Comparison of ENCODE assay signal across 1 cellular context in the genomic region with DNA sequence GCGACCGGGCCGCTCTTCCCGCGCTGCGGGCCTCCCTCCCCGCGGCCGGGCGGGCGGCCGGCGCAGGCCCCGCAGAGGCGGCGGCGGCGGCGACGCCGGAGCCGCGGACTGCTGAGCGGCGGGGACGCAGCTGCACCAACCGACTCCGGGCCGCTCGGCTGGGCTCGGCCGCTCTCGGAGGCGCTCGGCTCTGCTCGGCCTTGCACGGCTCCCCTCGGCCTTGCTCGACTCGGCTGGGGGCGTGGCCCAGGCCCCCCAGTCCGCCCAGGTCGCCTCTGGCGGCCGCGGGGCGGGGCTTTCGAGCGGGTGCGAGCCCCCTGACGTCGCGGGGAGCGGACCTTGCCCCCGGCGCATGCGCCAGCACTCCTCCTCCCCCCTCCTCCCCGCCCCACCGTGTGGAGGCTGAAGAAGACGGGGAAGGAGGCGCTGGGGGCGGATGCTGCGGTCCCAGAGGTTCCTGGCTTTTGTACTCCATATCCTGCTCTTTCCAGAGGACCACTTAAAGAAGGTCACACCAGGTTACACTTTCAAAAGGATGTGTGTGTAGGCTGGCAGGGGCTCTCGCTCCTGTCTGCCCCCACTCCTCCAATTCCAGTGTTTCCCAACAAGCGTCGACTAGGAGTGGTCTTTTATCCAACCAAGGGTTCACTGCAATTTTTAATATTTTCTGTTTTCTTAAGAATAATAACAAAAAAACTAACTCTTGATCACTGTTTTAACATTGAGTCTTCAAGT.
TF ChIP-seq lines count a peak whose summit lies in the region.

A gene with protein sequence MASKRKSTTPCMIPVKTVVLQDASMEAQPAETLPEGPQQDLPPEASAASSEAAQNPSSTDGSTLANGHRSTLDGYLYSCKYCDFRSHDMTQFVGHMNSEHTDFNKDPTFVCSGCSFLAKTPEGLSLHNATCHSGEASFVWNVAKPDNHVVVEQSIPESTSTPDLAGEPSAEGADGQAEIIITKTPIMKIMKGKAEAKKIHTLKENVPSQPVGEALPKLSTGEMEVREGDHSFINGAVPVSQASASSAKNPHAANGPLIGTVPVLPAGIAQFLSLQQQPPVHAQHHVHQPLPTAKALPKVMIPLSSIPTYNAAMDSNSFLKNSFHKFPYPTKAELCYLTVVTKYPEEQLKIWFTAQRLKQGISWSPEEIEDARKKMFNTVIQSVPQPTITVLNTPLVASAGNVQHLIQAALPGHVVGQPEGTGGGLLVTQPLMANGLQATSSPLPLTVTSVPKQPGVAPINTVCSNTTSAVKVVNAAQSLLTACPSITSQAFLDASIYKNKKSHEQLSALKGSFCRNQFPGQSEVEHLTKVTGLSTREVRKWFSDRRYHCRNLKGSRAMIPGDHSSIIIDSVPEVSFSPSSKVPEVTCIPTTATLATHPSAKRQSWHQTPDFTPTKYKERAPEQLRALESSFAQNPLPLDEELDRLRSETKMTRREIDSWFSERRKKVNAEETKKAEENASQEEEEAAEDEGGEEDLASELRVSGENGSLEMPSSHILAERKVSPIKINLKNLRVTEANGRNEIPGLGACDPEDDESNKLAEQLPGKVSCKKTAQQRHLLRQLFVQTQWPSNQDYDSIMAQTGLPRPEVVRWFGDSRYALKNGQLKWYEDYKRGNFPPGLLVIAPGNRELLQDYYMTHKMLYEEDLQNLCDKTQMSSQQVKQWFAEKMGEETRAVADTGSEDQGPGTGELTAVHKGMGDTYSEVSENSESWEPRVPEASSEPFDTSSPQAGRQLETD (minus strand): TSS at position 196 of the 735 bp plus-strand sequence. CDS start 112,815 bp downstream, outside the sequence.

TF ChIP-seq in HepG2, 621 proteins besides CTCF, POLR2A, EP300 and RAD21 (continued from another document and continues in another):
- no peak for TF ChIP-seq ZFYVE20 (CRISPR knock-in tag; IDR thresholded peaks at IDR 0.05; ENCODE audit: borderline replicate concordance, low read depth)
- no peak for TF ChIP-seq ZEB1 (IDR thresholded peaks at IDR 0.05; ENCODE audit: insufficient replicate concordance, low read depth)
- TF ChIP-seq, protein P1, sequence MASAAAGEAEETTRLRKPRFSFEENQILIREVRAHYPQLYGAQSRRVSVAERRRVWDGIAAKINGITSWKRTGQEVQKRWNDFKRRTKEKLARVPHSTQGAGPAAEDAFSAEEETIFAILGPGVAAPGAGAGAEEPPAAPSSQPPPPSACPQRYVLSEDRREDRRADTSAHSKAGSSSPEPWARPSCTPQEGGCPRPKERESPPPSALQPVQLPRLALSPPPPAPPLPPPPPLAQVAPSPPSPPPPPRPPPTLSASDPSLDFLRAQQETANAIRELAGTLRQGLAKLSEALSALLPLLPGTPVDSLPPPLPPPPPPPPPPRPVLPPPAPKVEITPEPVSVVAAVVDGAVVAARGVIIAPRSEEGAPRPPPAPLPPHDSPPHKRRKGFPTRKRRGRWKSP (CRISPR knock-in tag; IDR thresholded peaks at IDR 0.05) = no peak
- no peak for TF ChIP-seq ZFP36 (IDR thresholded peaks at IDR 0.05; ENCODE audit: borderline replicate concordance, low read depth, low read length, partially characterized antibody)
- TF ChIP-seq, protein P2, sequence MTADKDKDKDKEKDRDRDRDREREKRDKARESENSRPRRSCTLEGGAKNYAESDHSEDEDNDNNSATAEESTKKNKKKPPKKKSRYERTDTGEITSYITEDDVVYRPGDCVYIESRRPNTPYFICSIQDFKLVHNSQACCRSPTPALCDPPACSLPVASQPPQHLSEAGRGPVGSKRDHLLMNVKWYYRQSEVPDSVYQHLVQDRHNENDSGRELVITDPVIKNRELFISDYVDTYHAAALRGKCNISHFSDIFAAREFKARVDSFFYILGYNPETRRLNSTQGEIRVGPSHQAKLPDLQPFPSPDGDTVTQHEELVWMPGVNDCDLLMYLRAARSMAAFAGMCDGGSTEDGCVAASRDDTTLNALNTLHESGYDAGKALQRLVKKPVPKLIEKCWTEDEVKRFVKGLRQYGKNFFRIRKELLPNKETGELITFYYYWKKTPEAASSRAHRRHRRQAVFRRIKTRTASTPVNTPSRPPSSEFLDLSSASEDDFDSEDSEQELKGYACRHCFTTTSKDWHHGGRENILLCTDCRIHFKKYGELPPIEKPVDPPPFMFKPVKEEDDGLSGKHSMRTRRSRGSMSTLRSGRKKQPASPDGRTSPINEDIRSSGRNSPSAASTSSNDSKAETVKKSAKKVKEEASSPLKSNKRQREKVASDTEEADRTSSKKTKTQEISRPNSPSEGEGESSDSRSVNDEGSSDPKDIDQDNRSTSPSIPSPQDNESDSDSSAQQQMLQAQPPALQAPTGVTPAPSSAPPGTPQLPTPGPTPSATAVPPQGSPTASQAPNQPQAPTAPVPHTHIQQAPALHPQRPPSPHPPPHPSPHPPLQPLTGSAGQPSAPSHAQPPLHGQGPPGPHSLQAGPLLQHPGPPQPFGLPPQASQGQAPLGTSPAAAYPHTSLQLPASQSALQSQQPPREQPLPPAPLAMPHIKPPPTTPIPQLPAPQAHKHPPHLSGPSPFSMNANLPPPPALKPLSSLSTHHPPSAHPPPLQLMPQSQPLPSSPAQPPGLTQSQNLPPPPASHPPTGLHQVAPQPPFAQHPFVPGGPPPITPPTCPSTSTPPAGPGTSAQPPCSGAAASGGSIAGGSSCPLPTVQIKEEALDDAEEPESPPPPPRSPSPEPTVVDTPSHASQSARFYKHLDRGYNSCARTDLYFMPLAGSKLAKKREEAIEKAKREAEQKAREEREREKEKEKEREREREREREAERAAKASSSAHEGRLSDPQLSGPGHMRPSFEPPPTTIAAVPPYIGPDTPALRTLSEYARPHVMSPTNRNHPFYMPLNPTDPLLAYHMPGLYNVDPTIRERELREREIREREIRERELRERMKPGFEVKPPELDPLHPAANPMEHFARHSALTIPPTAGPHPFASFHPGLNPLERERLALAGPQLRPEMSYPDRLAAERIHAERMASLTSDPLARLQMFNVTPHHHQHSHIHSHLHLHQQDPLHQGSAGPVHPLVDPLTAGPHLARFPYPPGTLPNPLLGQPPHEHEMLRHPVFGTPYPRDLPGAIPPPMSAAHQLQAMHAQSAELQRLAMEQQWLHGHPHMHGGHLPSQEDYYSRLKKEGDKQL (CRISPR knock-in tag; IDR thresholded peaks at IDR 0.05; ENCODE audit: low read depth) = no peak
- TF ChIP-seq CBX2 (IDR thresholded peaks at IDR 0.05; ENCODE audit: low read depth, low read length) = no peak
- TF ChIP-seq CBX2 (CRISPR knock-in tag; IDR thresholded peaks at IDR 0.05; ENCODE audit: low read depth) = no peak
- TF ChIP-seq CREM (IDR thresholded peaks at IDR 0.05) = peak; percentile 50
- TF ChIP-seq CREM (CRISPR knock-in tag; IDR thresholded peaks at IDR 0.05) = no peak
- TF ChIP-seq SP1 (IDR thresholded peaks at IDR 0.05) = no peak
- peak; percentile 90 for TF ChIP-seq SP1 (CRISPR knock-in tag; IDR thresholded peaks at IDR 0.05)
- TF ChIP-seq, protein P3, sequence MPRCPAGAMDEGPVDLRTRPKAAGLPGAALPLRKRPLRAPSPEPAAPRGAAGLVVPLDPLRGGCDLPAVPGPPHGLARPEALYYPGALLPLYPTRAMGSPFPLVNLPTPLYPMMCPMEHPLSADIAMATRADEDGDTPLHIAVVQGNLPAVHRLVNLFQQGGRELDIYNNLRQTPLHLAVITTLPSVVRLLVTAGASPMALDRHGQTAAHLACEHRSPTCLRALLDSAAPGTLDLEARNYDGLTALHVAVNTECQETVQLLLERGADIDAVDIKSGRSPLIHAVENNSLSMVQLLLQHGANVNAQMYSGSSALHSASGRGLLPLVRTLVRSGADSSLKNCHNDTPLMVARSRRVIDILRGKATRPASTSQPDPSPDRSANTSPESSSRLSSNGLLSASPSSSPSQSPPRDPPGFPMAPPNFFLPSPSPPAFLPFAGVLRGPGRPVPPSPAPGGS (CRISPR knock-in tag; IDR thresholded peaks at IDR 0.05) = peak; percentile 70; the same call in 1 of the 2 replicates
- TF ChIP-seq ZNF570 (CRISPR knock-in tag; IDR thresholded peaks at IDR 0.05; ENCODE audit: borderline replicate concordance) = no peak
- TF ChIP-seq, protein P4, sequence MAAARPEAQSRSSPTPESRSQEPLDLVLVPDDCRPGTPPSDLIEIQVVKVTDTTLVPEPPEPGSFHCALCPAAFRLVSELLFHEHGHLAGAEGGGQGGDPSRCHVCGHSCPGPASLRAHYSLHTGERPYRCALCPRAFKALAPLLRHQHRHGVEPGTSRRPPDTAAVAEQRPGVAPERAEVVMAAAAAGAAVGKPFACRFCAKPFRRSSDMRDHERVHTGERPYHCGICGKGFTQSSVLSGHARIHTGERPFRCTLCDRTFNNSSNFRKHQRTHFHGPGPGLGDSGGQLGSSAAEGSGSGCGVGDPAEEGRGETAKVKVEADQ (CRISPR knock-in tag; IDR thresholded peaks at IDR 0.05; ENCODE audit: borderline replicate concordance) = no peak
- TF ChIP-seq, protein P5, sequence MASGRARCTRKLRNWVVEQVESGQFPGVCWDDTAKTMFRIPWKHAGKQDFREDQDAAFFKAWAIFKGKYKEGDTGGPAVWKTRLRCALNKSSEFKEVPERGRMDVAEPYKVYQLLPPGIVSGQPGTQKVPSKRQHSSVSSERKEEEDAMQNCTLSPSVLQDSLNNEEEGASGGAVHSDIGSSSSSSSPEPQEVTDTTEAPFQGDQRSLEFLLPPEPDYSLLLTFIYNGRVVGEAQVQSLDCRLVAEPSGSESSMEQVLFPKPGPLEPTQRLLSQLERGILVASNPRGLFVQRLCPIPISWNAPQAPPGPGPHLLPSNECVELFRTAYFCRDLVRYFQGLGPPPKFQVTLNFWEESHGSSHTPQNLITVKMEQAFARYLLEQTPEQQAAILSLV (CRISPR knock-in tag; IDR thresholded peaks at IDR 0.05; ENCODE audit: borderline replicate concordance) = no peak
- no peak; the same call in 1 of the 2 replicates for TF ChIP-seq FOXO1 (CRISPR knock-in tag; IDR thresholded peaks at IDR 0.05)
- TF ChIP-seq SOX6 (IDR thresholded peaks at IDR 0.05) = no peak
- no peak; the same call in none of the 2 replicates for TF ChIP-seq SOX6 (CRISPR knock-in tag; IDR thresholded peaks at IDR 0.05)
- no peak for TF ChIP-seq PAWR (CRISPR knock-in tag; IDR thresholded peaks at IDR 0.05; ENCODE audit: borderline replicate concordance)
- TF ChIP-seq SSRP1 (CRISPR knock-in tag; IDR thresholded peaks at IDR 0.05) = no peak
- TF ChIP-seq ZNF335 (CRISPR knock-in tag; IDR thresholded peaks at IDR 0.05) = no peak; the same call in 1 of the 2 replicates
- TF ChIP-seq STAG1 (CRISPR knock-in tag; IDR thresholded peaks at IDR 0.05) = no peak
- no peak; the same call in 1 of the 2 replicates for TF ChIP-seq ZNF839 (CRISPR knock-in tag; IDR thresholded peaks at IDR 0.05; ENCODE audit: borderline replicate concordance)
- TF ChIP-seq ZBTB7A (CRISPR knock-in tag; IDR thresholded peaks at IDR 0.05) = no peak
- TF ChIP-seq MAF1 (CRISPR knock-in tag; IDR thresholded peaks at IDR 0.05; ENCODE audit: borderline replicate concordance) = no peak
- TF ChIP-seq, protein P6, sequence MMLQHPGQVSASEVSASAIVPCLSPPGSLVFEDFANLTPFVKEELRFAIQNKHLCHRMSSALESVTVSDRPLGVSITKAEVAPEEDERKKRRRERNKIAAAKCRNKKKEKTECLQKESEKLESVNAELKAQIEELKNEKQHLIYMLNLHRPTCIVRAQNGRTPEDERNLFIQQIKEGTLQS (CRISPR knock-in tag; IDR thresholded peaks at IDR 0.05) = 0 out of 2 replicates have a peak, but pooled peaks have one; percentile 45
- TF ChIP-seq, protein P7, sequence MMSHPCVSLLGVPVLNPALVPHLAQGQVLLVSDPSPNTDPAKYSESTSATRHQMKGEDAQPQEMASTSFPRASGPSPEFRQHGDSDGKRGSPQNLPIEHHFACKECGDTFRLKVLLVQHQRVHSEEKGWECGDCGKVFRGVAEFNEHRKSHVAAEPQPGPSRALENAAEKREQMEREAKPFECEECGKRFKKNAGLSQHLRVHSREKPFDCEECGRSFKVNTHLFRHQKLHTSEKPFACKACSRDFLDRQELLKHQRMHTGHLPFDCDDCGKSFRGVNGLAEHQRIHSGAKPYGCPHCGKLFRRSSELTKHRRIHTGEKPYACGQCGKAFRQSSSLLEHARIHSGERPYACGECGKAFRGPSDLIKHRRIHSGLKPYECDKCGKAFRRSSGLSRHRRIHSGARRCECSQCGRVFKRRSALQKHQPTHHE (CRISPR knock-in tag; IDR thresholded peaks at IDR 0.05; ENCODE audit: borderline replicate concordance) = no peak
- TF ChIP-seq HNRNPL (IDR thresholded peaks at IDR 0.05; ENCODE audit: low read depth, low read length) = no peak
- TF ChIP-seq, protein P8, sequence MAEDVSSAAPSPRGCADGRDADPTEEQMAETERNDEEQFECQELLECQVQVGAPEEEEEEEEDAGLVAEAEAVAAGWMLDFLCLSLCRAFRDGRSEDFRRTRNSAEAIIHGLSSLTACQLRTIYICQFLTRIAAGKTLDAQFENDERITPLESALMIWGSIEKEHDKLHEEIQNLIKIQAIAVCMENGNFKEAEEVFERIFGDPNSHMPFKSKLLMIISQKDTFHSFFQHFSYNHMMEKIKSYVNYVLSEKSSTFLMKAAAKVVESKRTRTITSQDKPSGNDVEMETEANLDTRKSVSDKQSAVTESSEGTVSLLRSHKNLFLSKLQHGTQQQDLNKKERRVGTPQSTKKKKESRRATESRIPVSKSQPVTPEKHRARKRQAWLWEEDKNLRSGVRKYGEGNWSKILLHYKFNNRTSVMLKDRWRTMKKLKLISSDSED (CRISPR knock-in tag; IDR thresholded peaks at IDR 0.05) = no peak
- no peak for TF ChIP-seq ZFP36L1 (CRISPR knock-in tag; IDR thresholded peaks at IDR 0.05)
- TF ChIP-seq ZNF547 (CRISPR knock-in tag; IDR thresholded peaks at IDR 0.05) = no peak; the same call in 1 of the 2 replicates
- TF ChIP-seq ZNF484 (CRISPR knock-in tag; IDR thresholded peaks at IDR 0.05; ENCODE audit: borderline replicate concordance, low read depth) = no peak
- TF ChIP-seq ZNF253 (CRISPR knock-in tag; IDR thresholded peaks at IDR 0.05; ENCODE audit: borderline replicate concordance) = no peak
- TF ChIP-seq, protein P9, sequence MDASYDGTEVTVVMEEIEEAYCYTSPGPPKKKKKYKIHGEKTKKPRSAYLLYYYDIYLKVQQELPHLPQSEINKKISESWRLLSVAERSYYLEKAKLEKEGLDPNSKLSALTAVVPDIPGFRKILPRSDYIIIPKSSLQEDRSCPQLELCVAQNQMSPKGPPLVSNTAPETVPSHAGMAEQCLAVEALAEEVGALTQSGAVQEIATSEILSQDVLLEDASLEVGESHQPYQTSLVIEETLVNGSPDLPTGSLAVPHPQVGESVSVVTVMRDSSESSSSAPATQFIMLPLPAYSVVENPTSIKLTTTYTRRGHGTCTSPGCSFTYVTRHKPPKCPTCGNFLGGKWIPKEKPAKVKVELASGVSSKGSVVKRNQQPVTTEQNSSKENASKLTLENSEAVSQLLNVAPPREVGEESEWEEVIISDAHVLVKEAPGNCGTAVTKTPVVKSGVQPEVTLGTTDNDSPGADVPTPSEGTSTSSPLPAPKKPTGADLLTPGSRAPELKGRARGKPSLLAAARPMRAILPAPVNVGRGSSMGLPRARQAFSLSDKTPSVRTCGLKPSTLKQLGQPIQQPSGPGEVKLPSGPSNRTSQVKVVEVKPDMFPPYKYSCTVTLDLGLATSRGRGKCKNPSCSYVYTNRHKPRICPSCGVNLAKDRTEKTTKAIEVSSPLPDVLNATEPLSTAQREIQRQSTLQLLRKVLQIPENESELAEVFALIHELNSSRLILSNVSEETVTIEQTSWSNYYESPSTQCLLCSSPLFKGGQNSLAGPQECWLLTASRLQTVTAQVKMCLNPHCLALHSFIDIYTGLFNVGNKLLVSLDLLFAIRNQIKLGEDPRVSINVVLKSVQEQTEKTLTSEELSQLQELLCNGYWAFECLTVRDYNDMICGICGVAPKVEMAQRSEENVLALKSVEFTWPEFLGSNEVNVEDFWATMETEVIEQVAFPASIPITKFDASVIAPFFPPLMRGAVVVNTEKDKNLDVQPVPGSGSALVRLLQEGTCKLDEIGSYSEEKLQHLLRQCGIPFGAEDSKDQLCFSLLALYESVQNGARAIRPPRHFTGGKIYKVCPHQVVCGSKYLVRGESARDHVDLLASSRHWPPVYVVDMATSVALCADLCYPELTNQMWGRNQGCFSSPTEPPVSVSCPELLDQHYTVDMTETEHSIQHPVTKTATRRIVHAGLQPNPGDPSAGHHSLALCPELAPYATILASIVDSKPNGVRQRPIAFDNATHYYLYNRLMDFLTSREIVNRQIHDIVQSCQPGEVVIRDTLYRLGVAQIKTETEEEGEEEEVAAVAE (CRISPR knock-in tag; IDR thresholded peaks at IDR 0.05; ENCODE audit: borderline replicate concordance) = no peak
- no peak for TF ChIP-seq GPN1 (CRISPR knock-in tag; IDR thresholded peaks at IDR 0.05; ENCODE audit: borderline replicate concordance)
- TF ChIP-seq ZNF207 (IDR thresholded peaks at IDR 0.05; ENCODE audit: borderline replicate concordance) = no peak
